11 cellular contexts compared by ENCODE assay signal in genomic region chr4:150579591-150580234, GRCh38. TPM values are rescaled to one million over a fixed set of nuclear protein-coding genes. Genes with fewer than 3 reads are reported as not detected.
A peak's percentile ranks its signal among the peaks of the same experiment; 100 is the strongest.
DNase-seq lines count a peak whose midpoint lies in the region; ATAC-seq and TF ChIP-seq lines count a peak whose summit lies in the region.
"Had no signal": no experiment of that assay in that cellular context is flagged by ENCODE, and none has a peak within 500 bp of the region (broad histone marks: within the 10 kb centered on the region; RNA-seq: fewer than 3 reads in every experiment).

No MANE protein-coding gene starts in this region.

- peaks cover 2% of the 10 kb centered on the region for H3K4me1 Mint-ChIP-seq in T-helper 17 cell

- no peak overlapping the region for H4K8ac ChIP-seq in neuronal stem cell (ENCODE audit: low read depth, low read length)

- H3K23ac ChIP-seq in neuronal stem cell (ENCODE audit: low read depth, low read length, poor library complexity): peak overlapping the region; percentile 86

- H3K14ac ChIP-seq in neuronal stem cell (ENCODE audit: low read length): peak overlapping the region; percentile 47

- H3K4me2 ChIP-seq in neuronal stem cell (ENCODE audit: insufficient read depth, low read length, poor library complexity, severe bottlenecking): peak overlapping the region; percentile 69

- H2AK5ac ChIP-seq in neuronal stem cell (ENCODE audit: low read depth, low read length): no peak overlapping the region

- H3K4me3 Mint-ChIP-seq in T-helper 17 cell: no peak overlapping the region
- H3K4me3 Mint-ChIP-seq: activated naive CD8-positive, alpha-beta T cell; T-helper 2 cell treated with Interferon-gamma antibody and Interleukin-4, amounts not matched to agents 5 μg/mL and 100 μg/mL, for 36 hours had no signal

- H2BK12ac ChIP-seq in neuronal stem cell (ENCODE audit: low read length): peak overlapping the region; percentile 97

- H3K4ac ChIP-seq in neuronal stem cell (ENCODE audit: low read length): no peak overlapping the region

- H3K36me3 ChIP-seq in adipocyte (ENCODE audit: control insufficient read depth, insufficient read depth, low read length, severe bottlenecking): no peaks in the 10 kb centered on the region
- H3K36me3 ChIP-seq in heart right ventricle: peaks cover 0 to 8% (median 0%) of the 10 kb centered on the region in 9 donors
- no peaks in the 10 kb centered on the region for H3K36me3 ChIP-seq in neuronal stem cell (replicated peaks in 1 of 2; ENCODE audit: control insufficient read depth in 2 of 2, insufficient read depth in 2 of 2, low read length in 2 of 2)

- H3K27ac ChIP-seq in heart right ventricle (peak overlapping the region in 1 of 10 donors; percentile 3), neuronal stem cell (replicated peaks; ENCODE audit: low read length) (peak overlapping the region; percentile 80)

- H3K18ac ChIP-seq in neuronal stem cell (ENCODE audit: low read length): peak overlapping the region; percentile 99

- TF ChIP-seq CTCF in AG09309 (IDR thresholded peaks at IDR 0.05; ENCODE audit: control insufficient read depth, insufficient read depth, low read depth, low read length, missing control alignments) (no peak), heart right ventricle (IDR thresholded peaks at IDR 0.05) (no peak), GM10266 (IDR thresholded peaks at IDR 0.05; ENCODE audit: control insufficient read depth, insufficient read depth, low read depth, missing control alignments) (no peak)

- no peaks in the 10 kb centered on the region for H3K27me3 Mint-ChIP-seq in T-helper 17 cell
- H3K27me3 Mint-ChIP-seq: activated naive CD8-positive, alpha-beta T cell had no signal

- H3K79me1 ChIP-seq in neuronal stem cell (ENCODE audit: low read depth, low read length): peaks cover 2% of the 10 kb centered on the region

- intact Hi-C loops in heart right ventricle (cut with DNase I): loop anchor here in 1 of 10 donors (10.0 kb wide), 1 partner anchor 285 kb away; no protein-coding TSS in a partner anchor

- H3K9ac ChIP-seq in adipocyte (ENCODE audit: low read length): peak overlapping the region; percentile 29
- H3K9ac ChIP-seq in neuronal stem cell (ENCODE audit: low read depth, low read length, poor library complexity): peak overlapping the region; percentile 89

- DNase-seq in AG09309 (ENCODE audit: low read depth) (no peak), adipocyte (ENCODE audit: low read depth) (peak; percentile 75), heart right ventricle (peak in 1 of 2 donors; percentile 22), neuronal stem cell (ENCODE audit: low spot score) (peak; percentile 62), NCI-H524 (lab: John Stamatoyannopoulos, UW) (no peak), T-helper 17 cell (no peak), GM10266 (ENCODE audit: extremely low spot score) (no peak)
- no peak for DNase-seq in activated CD8-positive, alpha-beta memory T cell treated with anti-CD3 and anti-CD28 coated beads, Interleukin-2, amount 50 U/mL, for 48 hours
- DNase-seq: C1 segment of cervical spinal cord had no signal

- peak overlapping the region; percentile 75 for H2BK120ac ChIP-seq in neuronal stem cell (ENCODE audit: low read depth, low read length)

- no peak overlapping the region for H3K27ac Mint-ChIP-seq in T-helper 17 cell
- H3K27ac Mint-ChIP-seq: activated naive CD8-positive, alpha-beta T cell; T-helper 2 cell treated with Interferon-gamma antibody and Interleukin-4, amounts not matched to agents 5 μg/mL and 100 μg/mL, for 36 hours had no signal

- peak overlapping the region; percentile 60 for H2BK15ac ChIP-seq in neuronal stem cell (ENCODE audit: low read length)

- no peaks in the 10 kb centered on the region for H3K4me1 ChIP-seq in adipocyte (ENCODE audit: control insufficient read depth, insufficient read depth, low read length)
- H3K4me1 ChIP-seq in heart right ventricle: peaks cover 0 to 10% (median 0%) of the 10 kb centered on the region in 9 donors
- H3K4me1 ChIP-seq in neuronal stem cell (ENCODE audit: control insufficient read depth in 2 of 2, insufficient read depth in 1 of 2, low read depth in 1 of 2, low read length in 2 of 2): peaks cover 6 to 22% of the 10 kb centered on the region in 2 donors

- H2BK5ac ChIP-seq in neuronal stem cell (ENCODE audit: low read length): peak overlapping the region; percentile 91

- peak overlapping the region; percentile 42 for H3K4me3 ChIP-seq in AG09309 (ENCODE audit: control insufficient read depth, low read depth, low read length)
- peak overlapping the region; percentile 73 for H3K4me3 ChIP-seq in adipocyte (ENCODE audit: low read length)
- peak overlapping the region in 9 of 10 donors; percentile 16 to 50 (median 44) for H3K4me3 ChIP-seq in heart right ventricle
- peak overlapping the region; percentile 56 to 75 for H3K4me3 ChIP-seq in neuronal stem cell (ENCODE audit: low read length in 2 of 2)

- no peak overlapping the region for H4K91ac ChIP-seq in neuronal stem cell (ENCODE audit: low read depth, low read length, poor library complexity)

- H3K9me3 ChIP-seq in adipocyte (ENCODE audit: control insufficient read depth, low read length) (no peaks in the 10 kb centered on the region), heart right ventricle (peaks cover 0 to 28% (median 0%) of the 10 kb centered on the region in 11 donors), neuronal stem cell (replicated peaks in 1 of 2; ENCODE audit: control insufficient read depth in 2 of 2, insufficient read depth in 1 of 2, low read depth in 1 of 2, low read length in 2 of 2) (no peaks in the 10 kb centered on the region), T-helper 17 cell (ENCODE audit: control insufficient read depth, low read length, poor library complexity, severe bottlenecking) (no peaks in the 10 kb centered on the region)

- peak overlapping the region; percentile 93 for H2AFZ ChIP-seq in neuronal stem cell (ENCODE audit: low read length)

- peak; percentile 31 to 67 (median 46) for ATAC-seq in heart right ventricle
- no peak for ATAC-seq in T-helper 17 cell

- 16 to 23% methylated on average over 61 to 65 of the region's 65 CpGs for WGBS in heart right ventricle, 2 donors
- no CpG with 5 or more reads among the region's 65 CpGs for WGBS in neuronal stem cell (ENCODE audit: extremely low coverage in 2 of 2, insufficient read length in 2 of 2, insufficient replicate concordance in 1 of 2), 2 donors

- peaks cover 9% of the 10 kb centered on the region for H3K36me3 Mint-ChIP-seq in T-helper 17 cell (ENCODE audit: low read depth)

- H3K27me3 ChIP-seq in adipocyte (replicated peaks; ENCODE audit: control insufficient read depth, insufficient read depth, low read length) (no peaks in the 10 kb centered on the region), heart right ventricle (peaks cover 0 to 37% (median 0%) of the 10 kb centered on the region in 7 donors), neuronal stem cell (ENCODE audit: control insufficient read depth in 3 of 3, insufficient read depth in 3 of 3, low read depth in 1 of 3, low read length in 3 of 3) (peaks cover 0 to 32% (median 18%) of the 10 kb centered on the region in 3 experiments)

RNA-seq across cellular contexts. Expression of gene MAB21L2, which starts 2.2 kb away (rescaled TPM):
- total RNA-seq in heart right ventricle: under 1 TPM in 4 of 10 donors, not detected in 6; 0.09 to 0.15 (median 0.11) TPM
- polyA plus RNA-seq in heart right ventricle: under 1 TPM; 0.03 to 0.07 TPM
- polyA plus RNA-seq in neuronal stem cell (2013, experiment 1 of 2): 5.0 TPM
- polyA plus RNA-seq in neuronal stem cell (2013, experiment 2 of 2): 5.1 TPM
- not detected for total RNA-seq in T-helper 17 cell

Comparison
In these comparisons a context has a peak if more than half of its experiments do, and no peak if none do; other contexts are left out.
1. DNase-seq: peak in adipocyte (single experiment) and neuronal stem cell (single experiment); none in AG09309 (single experiment), NCI-H524 (0 of 2), activated CD8-positive, alpha-beta memory T cell treated with anti-CD3 and anti-CD28 coated beads, Interleukin-2, amount 50 U/mL, for 48 hours (single experiment), T-helper 17 cell (0 of 3) and GM10266 (single experiment).
2. Peak in every context shown above with its lines, with median percentiles within 50 percentile points of each other: H3K4me3 ChIP-seq.